In the genomic region with DNA sequence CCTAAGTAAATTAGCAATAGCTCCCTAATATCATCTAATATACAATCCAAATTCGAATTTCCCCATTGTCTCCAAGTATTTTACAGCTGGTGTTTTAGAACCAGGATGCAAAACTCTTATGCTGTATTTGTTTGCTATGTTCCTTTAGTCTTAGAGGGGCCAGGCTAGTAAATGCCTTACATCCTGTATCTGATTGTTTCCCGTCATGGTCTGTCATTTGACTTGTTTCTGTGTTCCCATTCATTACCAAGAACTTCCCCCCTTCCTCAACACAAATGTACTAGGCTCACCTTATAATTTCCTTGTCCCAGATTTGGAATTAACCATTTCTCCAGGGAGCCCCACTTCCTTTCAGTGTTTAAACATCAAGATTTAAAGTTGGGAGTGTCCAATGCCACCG, we compare ENCODE assay signal across 28 cellular contexts.
"Had no signal": no experiment of that assay in that cellular context is flagged by ENCODE, and none has a peak within 500 bp of the region (broad histone marks: within the 10 kb centered on the region; RNA-seq: fewer than 3 reads in every experiment).

No MANE protein-coding gene starts in this region.

- H3K4me3 Mint-ChIP-seq: activated B cell treated with CpG ODN at 0.5 μM for 24 hours; activated CD8-positive, alpha-beta T cell treated with anti-CD3 and anti-CD28 coated beads for 36 hours; activated naive CD8-positive, alpha-beta T cell; activated T-cell treated with anti-CD3 and anti-CD28 coated beads, Interleukin-2, amount 50 U/mL, for 4 hours; activated T-helper 17 cell treated with anti-CD3 and anti-CD28 coated beads, Interleukin-2, amount 50 U/mL, for 72 hours; T-helper 17 cell; T-helper 2 cell treated with Interferon-gamma antibody and Interleukin-4, amounts not matched to agents 5 μg/mL and 100 μg/mL, for 36 hours had no signal

- H3K27ac ChIP-seq: brain microvascular endothelial cell, WERI-Rb-1 had no signal

- H3K9me3 Mint-ChIP-seq: activated B cell treated with CpG ODN at 0.5 μM for 24 hours; activated CD8-positive, alpha-beta T cell treated with anti-CD3 and anti-CD28 coated beads for 36 hours; activated T-cell treated with anti-CD3 and anti-CD28 coated beads, Interleukin-2, amount 50 U/mL, for 4 hours; activated T-helper 17 cell treated with anti-CD3 and anti-CD28 coated beads, Interleukin-2, amount 50 U/mL, for 72 hours; T-helper 2 cell treated with Interferon-gamma antibody and Interleukin-4, amounts not matched to agents 5 μg/mL and 100 μg/mL, for 36 hours had no signal

- ATAC-seq: activated CD4-positive, CD25-positive, alpha-beta regulatory T cell treated with anti-CD3 and anti-CD28 coated beads, Interleukin-2, amount 50 U/mL, for 24 hours; activated CD8-positive, alpha-beta T cell treated with anti-CD3 and anti-CD28 coated beads for 36 hours; activated T-cell treated with anti-CD3 and anti-CD28 coated beads, Interleukin-2, amount 50 U/mL, for 4 hours; activated T-helper 17 cell treated with anti-CD3 and anti-CD28 coated beads, Interleukin-2, amount 50 U/mL, for 72 hours; esophagus mucosa; T-helper 17 cell had no signal

- H3K36me3 ChIP-seq: brain microvascular endothelial cell, WERI-Rb-1 had no signal

- H3K4me1 Mint-ChIP-seq: activated T-helper 17 cell treated with anti-CD3 and anti-CD28 coated beads, Interleukin-2, amount 50 U/mL, for 72 hours; T-helper 17 cell had no signal

- H3K27me3 Mint-ChIP-seq: activated B cell treated with CpG ODN at 0.5 μM for 24 hours had no signal

- H3K27ac Mint-ChIP-seq: activated B cell treated with CpG ODN at 0.5 μM for 24 hours; activated CD8-positive, alpha-beta T cell treated with anti-CD3 and anti-CD28 coated beads for 36 hours; activated naive CD8-positive, alpha-beta T cell; activated T-helper 17 cell treated with anti-CD3 and anti-CD28 coated beads, Interleukin-2, amount 50 U/mL, for 72 hours; T-helper 17 cell; T-helper 2 cell treated with Interferon-gamma antibody and Interleukin-4, amounts not matched to agents 5 μg/mL and 100 μg/mL, for 36 hours had no signal

- H3K36me3 Mint-ChIP-seq: activated naive CD8-positive, alpha-beta T cell had no signal

- DNase-seq: activated B cell treated with CpG ODN at 0.5 μM for 24 hours; activated CD4-positive, alpha-beta T cell treated with anti-CD3 and anti-CD28 coated beads for 48 hours; activated CD4-positive, alpha-beta T cell treated with anti-CD3 and anti-CD28 coated beads, Interleukin-2, amount 50 U/mL, for 1 hour; activated CD4-positive, alpha-beta T cell treated with anti-CD3 and anti-CD28 coated beads, Interleukin-2, amount 50 U/mL, for 48 hours; activated CD8-positive, alpha-beta memory T cell treated with anti-CD3 and anti-CD28 coated beads for 24 hours; activated CD8-positive, alpha-beta T cell treated with anti-CD3 and anti-CD28 coated beads for 36 hours; activated effector memory CD4-positive, alpha-beta T cell treated with Interleukin-2 at 50 U/mL for 16 hours; activated gamma-delta T cell treated with Interleukin-2 at 50 U/mL for 16 hours; activated naive CD4-positive, alpha-beta T cell treated with anti-CD3 and anti-CD28 coated beads, Interleukin-2, amount 50 U/mL, for 16 hours; activated naive CD4-positive, alpha-beta T cell treated with Interleukin-2 at 50 U/mL for 16 hours; activated T-cell treated with anti-CD3 and anti-CD28 coated beads, Interleukin-2, amount 50 U/mL, for 4 hours; amniotic stem cell; anterior cingulate cortex; brain microvascular endothelial cell; caudate nucleus; cortex of kidney; effector CD8-positive, alpha-beta T cell; foreskin fibroblast; glutamatergic neuron; T-helper 1 cell; T-helper 17 cell; T1000; WERI-Rb-1 had no signal

- H3K27me3 ChIP-seq: brain microvascular endothelial cell had no signal
